Comparison of ENCODE assay signal across 11 cellular contexts in genomic region chr2:74516650-74517049, GRCh38. TPM values are rescaled to one million over a fixed set of nuclear protein-coding genes. Genes with fewer than 3 reads are reported as not detected.
DNase-seq lines count a peak whose midpoint lies in the region; ATAC-seq and TF ChIP-seq lines count a peak whose summit lies in the region.
"Had no signal": no experiment of that assay in that cellular context is flagged by ENCODE, and none has a peak within 500 bp of the region (broad histone marks: within the 10 kb centered on the region; RNA-seq: fewer than 3 reads in every experiment).

No MANE protein-coding gene starts in this region.

- peaks cover 1% of the 10 kb centered on the region for H3K36me3 Mint-ChIP-seq in activated naive CD4-positive, alpha-beta T cell treated with anti-CD3 and anti-CD28 coated beads for 36 hours (ENCODE audit: low read depth)
- no peaks in the 10 kb centered on the region for H3K36me3 Mint-ChIP-seq in activated T-helper 17 cell treated with anti-CD3 and anti-CD28 coated beads, Interleukin-2, amount 50 U/mL, for 72 hours (ENCODE audit: low read depth)

- intact Hi-C loops in activated naive CD4-positive, alpha-beta T cell treated with anti-CD3 and anti-CD28 coated beads for 36 hours (cut with micrococcal nuclease): loop anchor here (1.0 kb wide), 3 partner anchors 9 to 18 kb away; partner anchors contain the start of genes AUP1, HTRA2 and PCGF1
- intact Hi-C loops in lower lobe of right lung (cut with DNase I) (no loop called here), stomach (cut with DNase I; ENCODE audit: low total_unique reads) (no loop called here)

- peaks cover 31% of the 10 kb centered on the region for H3K4me1 ChIP-seq in lower lobe of right lung
- H3K4me1 ChIP-seq in stomach: peaks cover 32 to 39% (median 35%) of the 10 kb centered on the region in 4 donors

- WGBS in stomach, 5 donors: 70 to 74% (median 73%) methylated on average over 13 of the region's 13 CpGs

- no peak overlapping the region for H3K27ac ChIP-seq in lower lobe of right lung
- no peak overlapping the region for H3K27ac ChIP-seq in stomach

- POLR2A ChIA-PET in GM10248 (lab: Yijun Ruan, JAX): interaction anchor here (1.0 kb wide), 1 partner anchor 13 kb away, joined by 5 read pairs; the partner anchor contains the start of genes AUP1 and HTRA2

- H3K27me3 Mint-ChIP-seq in activated naive CD4-positive, alpha-beta T cell treated with anti-CD3 and anti-CD28 coated beads for 36 hours (ENCODE audit: low read depth): peaks cover 65% of the 10 kb centered on the region
- H3K27me3 Mint-ChIP-seq in activated T-helper 17 cell treated with anti-CD3 and anti-CD28 coated beads, Interleukin-2, amount 50 U/mL, for 72 hours: peaks cover 35% of the 10 kb centered on the region

- CTCF ChIA-PET in activated naive CD4-positive, alpha-beta T cell treated with anti-CD3 and anti-CD28 coated beads for 36 hours (lab: Charles Lee): interaction anchor here (0.6 kb wide), 1 partner anchor 55 kb away, joined by 3 read pairs; no protein-coding TSS in a partner anchor
- CTCF ChIA-PET in GM10248 (lab: Yijun Ruan, JAX): interaction anchor here (1.0 to 1.3 kb wide), 4 partner anchors 13 to 71 kb away, joined by 3 to 6 read pairs (median 4); partner anchors contain the start of gene HTRA2

- H3K9me3 ChIP-seq in lower lobe of right lung (no peaks in the 10 kb centered on the region), stomach (no peaks in the 10 kb centered on the region)

- H3K36me3 ChIP-seq in lower lobe of right lung: no peaks in the 10 kb centered on the region
- H3K36me3 ChIP-seq in stomach: no peaks in the 10 kb centered on the region

- TF ChIP-seq CTCF in lower lobe of right lung (IDR thresholded peaks at IDR 0.05) (no peak), stomach (IDR thresholded peaks at IDR 0.05) (no peak), GM10248 (IDR thresholded peaks at IDR 0.05; ENCODE audit: control extremely low read depth, extremely low read depth, low read depth, missing control alignments) (no peak)

- H3K4me3 Mint-ChIP-seq in activated naive CD4-positive, alpha-beta T cell treated with anti-CD3 and anti-CD28 coated beads for 36 hours: peak overlapping the region; percentile 51
- H3K4me3 Mint-ChIP-seq in activated T-helper 17 cell treated with anti-CD3 and anti-CD28 coated beads, Interleukin-2, amount 50 U/mL, for 72 hours: peak overlapping the region; percentile 84

- H3K27ac Mint-ChIP-seq in activated naive CD4-positive, alpha-beta T cell treated with anti-CD3 and anti-CD28 coated beads for 36 hours: no peak overlapping the region
- H3K27ac Mint-ChIP-seq in activated T-helper 17 cell treated with anti-CD3 and anti-CD28 coated beads, Interleukin-2, amount 50 U/mL, for 72 hours: no peak overlapping the region

- no peaks in the 10 kb centered on the region for H3K9me3 Mint-ChIP-seq in activated naive CD4-positive, alpha-beta T cell treated with anti-CD3 and anti-CD28 coated beads for 36 hours
- H3K9me3 Mint-ChIP-seq in activated T-helper 17 cell treated with anti-CD3 and anti-CD28 coated beads, Interleukin-2, amount 50 U/mL, for 72 hours: no peaks in the 10 kb centered on the region

- peaks cover 17% of the 10 kb centered on the region for H3K4me1 Mint-ChIP-seq in activated naive CD4-positive, alpha-beta T cell treated with anti-CD3 and anti-CD28 coated beads for 36 hours (ENCODE audit: low read depth)
- no peaks in the 10 kb centered on the region for H3K4me1 Mint-ChIP-seq in activated T-helper 17 cell treated with anti-CD3 and anti-CD28 coated beads, Interleukin-2, amount 50 U/mL, for 72 hours

- H3K27me3 ChIP-seq in lower lobe of right lung (ENCODE audit: low read depth): peaks cover 94% of the 10 kb centered on the region
- peaks cover 38 to 93% (median 84%) of the 10 kb centered on the region in 3 donors for H3K27me3 ChIP-seq in stomach

- TF ChIP-seq POLR2A in stomach (IDR thresholded peaks at IDR 0.05): no peak

- no peak for ATAC-seq in activated T-helper 17 cell treated with anti-CD3 and anti-CD28 coated beads, Interleukin-2, amount 50 U/mL, for 72 hours (replicated peaks)
- ATAC-seq in lower lobe of right lung (no peak), GM19324 (IDR thresholded peaks at IDR 0.05; ENCODE audit: low FRiP score, unreplicated experiment) (no peak)

- DNase-seq in activated naive CD4-positive, alpha-beta T cell treated with anti-CD3 and anti-CD28 coated beads for 36 hours: no peak
- no peak for DNase-seq in activated naive CD4-positive, alpha-beta T cell treated with anti-CD3 and anti-CD28 coated beads, Interleukin-2, amount 50 U/mL, for 16 hours
- DNase-seq in lower lobe of right lung (no peak), stomach (no peak), cerebellar nuclear complex (lab: John Stamatoyannopoulos, UW) (no peak), GM10248 (ENCODE audit: extremely low spot score) (no peak)
- DNase-seq: NCI-H187, NCI-H526 treated with DMSO at 0.1 percent for 48 hours had no signal

- peak overlapping the region; percentile 47 for H3K4me3 ChIP-seq in lower lobe of right lung
- H3K4me3 ChIP-seq in stomach: peak overlapping the region in 3 of 4 donors; percentile 34 to 55 (median 39)

- no peak for TF ChIP-seq EP300 in stomach (IDR thresholded peaks at IDR 0.05)

RNA-seq across cellular contexts. Expression of gene TLX2, which starts 2.4 kb away (rescaled TPM):
- under 1 TPM; 0.10 TPM for total RNA-seq in activated naive CD4-positive, alpha-beta T cell treated with anti-CD3 and anti-CD28 coated beads for 36 hours
- 1 to 10 TPM in 1 of 2 donors, under 1 TPM in 1; 0.39 to 1.4 TPM for total RNA-seq in activated T-helper 17 cell treated with anti-CD3 and anti-CD28 coated beads, Interleukin-2, amount 50 U/mL, for 72 hours
- total RNA-seq in lower lobe of right lung (not detected), stomach (under 1 TPM in 1 of 5 donors, not detected in 4; 0.73 TPM)
- polyA plus RNA-seq in stomach: under 1 TPM in 1 of 3 donors, not detected in 2; 0.28 TPM
- total RNA-seq: lung had no signal

RNA-seq across cellular contexts. Expression of gene PCGF1, which starts 9.2 kb away (rescaled TPM):
- 10 to 100 TPM; 21.1 to 24.4 TPM for total RNA-seq in activated naive CD4-positive, alpha-beta T cell treated with anti-CD3 and anti-CD28 coated beads for 36 hours
- total RNA-seq in activated T-helper 17 cell treated with anti-CD3 and anti-CD28 coated beads, Interleukin-2, amount 50 U/mL, for 72 hours: 10 to 100 TPM; 22.0 to 32.8 TPM
- total RNA-seq in lower lobe of right lung (28.4 TPM), stomach (10 to 100 TPM in 2 of 5 donors, 1 to 10 TPM in 3; 1.9 to 49.6 (median 6.4) TPM)
- 10 to 100 TPM; 14.7 to 20.8 (median 18.1) TPM for polyA plus RNA-seq in stomach

RNA-seq across cellular contexts. Expression of gene DQX1, which starts 9.4 kb away (rescaled TPM):
- under 1 TPM; 0.10 to 0.45 TPM for total RNA-seq in activated naive CD4-positive, alpha-beta T cell treated with anti-CD3 and anti-CD28 coated beads for 36 hours
- under 1 TPM; 0.74 to 0.76 TPM for total RNA-seq in activated T-helper 17 cell treated with anti-CD3 and anti-CD28 coated beads, Interleukin-2, amount 50 U/mL, for 72 hours
- total RNA-seq in lower lobe of right lung (0.44 TPM), stomach (10 to 100 TPM in 4 of 5 donors, 1 to 10 TPM in 1; 6.6 to 42.6 (median 22.8) TPM)
- 1 to 10 TPM; 2.1 to 5.3 (median 4.1) TPM for polyA plus RNA-seq in stomach

RNA-seq across cellular contexts. Expression of gene AUP1, which starts 12.9 kb away (rescaled TPM):
- 10 to 100 TPM; 77.4 to 78.5 TPM for total RNA-seq in activated naive CD4-positive, alpha-beta T cell treated with anti-CD3 and anti-CD28 coated beads for 36 hours
- total RNA-seq in activated T-helper 17 cell treated with anti-CD3 and anti-CD28 coated beads, Interleukin-2, amount 50 U/mL, for 72 hours: 100 to 1,000 TPM in 1 of 2 donors, 10 to 100 TPM in 1; 72.2 to 116 TPM
- total RNA-seq in lower lobe of right lung: 122 TPM
- total RNA-seq in stomach: 100 to 1,000 TPM in 4 of 5 donors, 10 to 100 TPM in 1; 74.4 to 244 (median 173) TPM
- polyA plus RNA-seq in stomach: 100 to 1,000 TPM in 2 of 3 donors, 10 to 100 TPM in 1; 97.9 to 235 (median 139) TPM

RNA-seq across cellular contexts. Expression of gene HTRA2, which starts 13.1 kb away (rescaled TPM):
- total RNA-seq in activated naive CD4-positive, alpha-beta T cell treated with anti-CD3 and anti-CD28 coated beads for 36 hours: 10 to 100 TPM; 39.0 to 39.7 TPM
- 10 to 100 TPM; 75.6 to 81.2 TPM for total RNA-seq in activated T-helper 17 cell treated with anti-CD3 and anti-CD28 coated beads, Interleukin-2, amount 50 U/mL, for 72 hours
- total RNA-seq in lower lobe of right lung: 34.3 TPM
- total RNA-seq in stomach: 10 to 100 TPM in 4 of 5 donors, 1 to 10 TPM in 1; 7.6 to 60.0 (median 23.7) TPM
- 10 to 100 TPM; 24.4 to 31.2 (median 25.5) TPM for polyA plus RNA-seq in stomach
